ENCODE assay signal across 1 cellular context in genomic region chr6:42403415-42403814, GRCh38.
TF ChIP-seq lines count a peak whose summit lies in the region.

No MANE protein-coding gene starts in this region.

TF ChIP-seq in K562, 482 proteins besides CTCF, POLR2A, EP300 and RAD21:
- TF ChIP-seq, protein P1, sequence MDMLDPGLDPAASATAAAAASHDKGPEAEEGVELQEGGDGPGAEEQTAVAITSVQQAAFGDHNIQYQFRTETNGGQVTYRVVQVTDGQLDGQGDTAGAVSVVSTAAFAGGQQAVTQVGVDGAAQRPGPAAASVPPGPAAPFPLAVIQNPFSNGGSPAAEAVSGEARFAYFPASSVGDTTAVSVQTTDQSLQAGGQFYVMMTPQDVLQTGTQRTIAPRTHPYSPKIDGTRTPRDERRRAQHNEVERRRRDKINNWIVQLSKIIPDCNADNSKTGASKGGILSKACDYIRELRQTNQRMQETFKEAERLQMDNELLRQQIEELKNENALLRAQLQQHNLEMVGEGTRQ (CRISPR knock-in tag; IDR thresholded peaks at IDR 0.05) = peak; percentile 18; the same call in 1 of the 2 replicates
- peak; percentile 27; the same call in 1 of the 2 replicates for TF ChIP-seq CEBPG (CRISPR knock-in tag; IDR thresholded peaks at IDR 0.05)
- no peak for TF ChIP-seq CEBPG (tag; conservative IDR thresholded peaks at IDR 0.05 in 1 of 2, IDR thresholded peaks at IDR 0.05 in 1 of 2)
- no peak for TF ChIP-seq BHLHE40 (IDR thresholded peaks at IDR 0.05; ENCODE audit: low read length)
